In the genomic region with DNA sequence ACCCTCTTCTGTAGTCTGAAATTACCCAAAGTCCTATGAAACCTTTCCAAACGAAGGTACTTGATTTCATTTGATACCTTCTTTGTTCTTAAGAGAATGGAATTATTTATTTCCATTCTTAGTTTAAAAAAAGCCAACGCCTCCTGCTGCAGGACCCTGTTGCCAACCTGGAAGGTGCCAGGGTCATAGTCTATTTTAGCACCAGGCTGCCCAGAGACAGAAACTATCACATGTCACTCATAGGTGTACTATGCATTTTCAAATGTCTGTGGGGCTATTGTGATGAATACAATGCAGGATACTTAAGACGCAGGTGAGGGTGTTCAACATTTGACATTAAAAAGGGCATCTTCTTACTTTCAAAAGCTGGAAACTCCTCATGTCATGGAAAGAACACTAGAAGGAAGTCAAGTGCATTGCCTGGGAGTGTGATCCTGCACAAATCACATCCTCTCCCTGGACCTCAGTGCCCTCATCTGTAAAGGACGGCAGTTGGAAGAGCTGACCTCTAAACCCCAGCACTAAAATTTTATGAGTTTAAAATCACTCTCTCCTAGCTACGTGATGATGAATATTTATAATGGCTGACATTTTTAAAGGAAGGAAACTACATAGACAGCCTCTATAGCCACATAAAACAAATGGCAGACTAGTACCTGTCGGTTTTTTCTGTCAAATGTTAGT, we compare ENCODE assay signal across 21 cellular contexts.
A peak's percentile ranks its signal among the peaks of the same experiment; 100 is the strongest.
DNase-seq lines count a peak whose midpoint lies in the region; ATAC-seq, FAIRE-seq and TF ChIP-seq lines count a peak whose summit lies in the region.
"Had no signal": no experiment of that assay in that cellular context is flagged by ENCODE, and none has a peak within 500 bp of the region (broad histone marks: within the 10 kb centered on the region; RNA-seq: fewer than 3 reads in every experiment).

No MANE protein-coding gene starts in this region.

- 73% methylated on average over 6 of the region's 6 CpGs for WGBS in esophagus muscularis mucosa

- H3K4me1 ChIP-seq in esophagus muscularis mucosa (peaks cover 0 to 3% (median 0%) of the 10 kb centered on the region in 4 donors), mucosa of descending colon (ENCODE audit: low read depth) (no peaks in the 10 kb centered on the region)
- H3K4me1 ChIP-seq: A549 had no signal

- ATAC-seq in Right ventricle myocardium superior (ENCODE audit: poor library complexity) (peak; percentile 54), Right ventricle myocardium inferior (no peak), mucosa of descending colon (peak; percentile 56)
- ATAC-seq: A549, GM23338, HCT116 had no signal

- H3K4me3 ChIP-seq in esophagus muscularis mucosa (no peak overlapping the region), mucosa of descending colon (no peak overlapping the region)
- H3K4me3 ChIP-seq: A549, GM23338 had no signal

- TF ChIP-seq CTCF in esophagus muscularis mucosa (IDR thresholded peaks at IDR 0.05) (no peak), mucosa of descending colon (IDR thresholded peaks at IDR 0.05) (no peak)

- intact Hi-C loops in Right ventricle myocardium superior (cut with DNase I) (no loop called here), Right ventricle myocardium inferior (cut with DNase I) (no loop called here), esophagus muscularis mucosa (cut with DNase I) (no loop called here), mucosa of descending colon (cut with DNase I, micrococcal nuclease) (no loop called here), head of caudate nucleus (cut with DNase I) (no loop called here)

- no peak overlapping the region for H3K27ac ChIP-seq in esophagus muscularis mucosa (replicated peaks in 1 of 4)
- H3K27ac ChIP-seq: 22Rv1, A549, C4-2B, HL-60 had no signal

- peaks cover 0 to 24% (median 0%) of the 10 kb centered on the region in 4 donors for H3K27me3 ChIP-seq in esophagus muscularis mucosa

- DNase-seq in Right ventricle myocardium superior (no peak), Right ventricle myocardium inferior (ENCODE audit: missing footprints) (no peak), esophagus muscularis mucosa (ENCODE audit: extremely low spot score) (peak; percentile 2), mucosa of descending colon (no peak), GM19239 (ENCODE audit: insufficient read length, low spot score) (no peak), head of caudate nucleus (no peak), SKM-1 (lab: John Stamatoyannopoulos, UW; ENCODE audit: unreplicated experiment) (no peak)
- DNase-seq: AML-193; Caco-2; CD4-positive, alpha-beta T cell; H7; HFFc6 had no signal

- no peak for FAIRE-seq in GM19239 (lab: Jason Lieb, UNC)
- FAIRE-seq: A549, D721Med, G401.6, GM12891 had no signal

- H3K36me3 ChIP-seq in esophagus muscularis mucosa = no peaks in the 10 kb centered on the region
- H3K36me3 ChIP-seq in mucosa of descending colon (ENCODE audit: low read depth) = no peaks in the 10 kb centered on the region

- no peak for TF ChIP-seq POLR2A in esophagus muscularis mucosa (IDR thresholded peaks at IDR 0.05; ENCODE audit: low read depth)

- H3K9me3 ChIP-seq in esophagus muscularis mucosa (no peaks in the 10 kb centered on the region), mucosa of descending colon (no peaks in the 10 kb centered on the region)
- H3K9me3 ChIP-seq: A549, Caco-2 had no signal

- TF ChIP-seq EP300 in esophagus muscularis mucosa (IDR thresholded peaks at IDR 0.05) = no peak
